8 cellular contexts compared by ENCODE assay signal in the genomic region with DNA sequence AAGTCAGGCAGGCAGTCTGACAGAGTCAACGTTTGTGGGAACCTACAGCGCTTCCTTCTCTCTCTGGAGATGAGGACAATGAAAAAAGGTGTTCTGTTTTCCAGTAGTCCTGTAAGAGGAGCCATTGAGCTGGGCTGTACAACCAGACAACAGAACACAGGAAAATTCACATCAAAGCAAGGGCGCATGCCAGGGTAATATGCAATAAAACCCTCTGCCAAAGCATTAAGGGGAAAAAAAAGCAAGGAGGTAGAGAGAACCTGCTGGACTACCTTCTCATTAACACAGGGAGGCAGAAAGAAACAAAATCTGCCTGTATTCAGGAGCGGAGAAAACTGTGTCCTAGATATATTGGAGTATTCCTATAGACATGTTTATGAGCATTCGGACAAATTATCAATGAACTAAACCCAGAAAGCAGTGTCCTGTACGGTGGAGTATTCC. TPM values are rescaled to one million over a fixed set of nuclear protein-coding genes. Genes with fewer than 3 reads are reported as not detected.
DNase-seq lines count a peak whose midpoint lies in the region; ATAC-seq and TF ChIP-seq lines count a peak whose summit lies in the region.

No MANE protein-coding gene starts in this region.

- ATAC-seq in HG03159 (IDR thresholded peaks at IDR 0.05; ENCODE audit: unreplicated experiment): no peak

- DNase-seq in CD4-positive, alpha-beta memory T cell: peak; percentile 41 to 57 (median 45)
- DNase-seq in H4 (ENCODE audit: low spot score): peak; percentile 84
- DNase-seq in NCI-H2227 (lab: John Stamatoyannopoulos, UW; ENCODE audit: unreplicated experiment): peak; percentile 74
- peak; percentile 34 for DNase-seq in activated CD4-positive, alpha-beta memory T cell treated with anti-CD3 and anti-CD28 coated beads, Interleukin-2, amount 10 ng/mL, durations not matched to agents 7 days and 5 days
- DNase-seq in foreskin melanocyte: peak; percentile 32
- DNase-seq in osteoblast (ENCODE audit: insufficient read length, low spot score, missing footprints): peak; percentile 80
- no peak for DNase-seq in ecto neural progenitor cell (ENCODE audit: low spot score)

- POLR2A ChIA-PET in CD4-positive, alpha-beta memory T cell (lab: Charles Lee; ENCODE audit: partially characterized antibody): interaction anchor here (0.6 to 2.6 kb wide), 5 partner anchors 24 to 218 kb away, joined by 3 to 36 read pairs (median 3); a partner anchor contains a TSS
- POLR2A ChIA-PET in activated CD4-positive, alpha-beta memory T cell treated with anti-CD3 and anti-CD28 coated beads, Interleukin-2, amount 10 ng/mL, durations not matched to agents 7 days and 5 days (lab: Charles Lee): interaction anchor here (1.0 kb wide), 2 partner anchors 69 to 71 kb away, joined by 3 to 5 read pairs; no protein-coding TSS in a partner anchor

- intact Hi-C loops in CD4-positive, alpha-beta memory T cell (cut with micrococcal nuclease): loop anchor here (1.0 to 5.0 kb wide), 5 partner anchors 25 to 578 kb away; no protein-coding TSS in a partner anchor

- H3K27ac Mint-ChIP-seq in CD4-positive, alpha-beta memory T cell: peak overlapping the region; percentile 71 to 98 (median 92)
- no peak overlapping the region for H3K27ac Mint-ChIP-seq in activated CD4-positive, alpha-beta memory T cell treated with anti-CD3 and anti-CD28 coated beads, Interleukin-2, amount 10 ng/mL, durations not matched to agents 7 days and 5 days

- no peak overlapping the region for H3K27ac ChIP-seq in CD4-positive, alpha-beta memory T cell (ENCODE audit: low read depth, low read length)
- peak overlapping the region; percentile 70 for H3K27ac ChIP-seq in osteoblast (ENCODE audit: low read depth, low read length)

- peak; percentile 84 for TF ChIP-seq CTCF in osteoblast (IDR thresholded peaks at IDR 0.05; ENCODE audit: extremely low read depth, low read depth, low read length)

- peaks cover 32% of the 10 kb centered on the region for H3K4me1 ChIP-seq in CD4-positive, alpha-beta memory T cell (ENCODE audit: insufficient read depth, low read length)
- H3K4me1 ChIP-seq in osteoblast (ENCODE audit: insufficient read depth, low read length): peaks cover 41% of the 10 kb centered on the region

- no peaks in the 10 kb centered on the region for H3K36me3 ChIP-seq in CD4-positive, alpha-beta memory T cell (ENCODE audit: insufficient read depth, low read length)
- peaks cover 12% of the 10 kb centered on the region for H3K36me3 ChIP-seq in osteoblast (ENCODE audit: insufficient read depth, low read length)

- peaks cover 60% of the 10 kb centered on the region for H3K79me2 ChIP-seq in osteoblast (ENCODE audit: insufficient read depth, low read length)

- H3K4me3 Mint-ChIP-seq in CD4-positive, alpha-beta memory T cell: peak overlapping the region; percentile 83 to 96 (median 92)
- H3K4me3 Mint-ChIP-seq in activated CD4-positive, alpha-beta memory T cell treated with anti-CD3 and anti-CD28 coated beads, Interleukin-2, amount 10 ng/mL, durations not matched to agents 7 days and 5 days: peak overlapping the region; percentile 87

- peaks cover 11% of the 10 kb centered on the region for H4K20me1 ChIP-seq in osteoblast (ENCODE audit: insufficient read depth, low read length)

- peaks cover 14 to 40% (median 31%) of the 10 kb centered on the region in 4 donors for H3K4me1 Mint-ChIP-seq in CD4-positive, alpha-beta memory T cell
- peaks cover 50% of the 10 kb centered on the region for H3K4me1 Mint-ChIP-seq in activated CD4-positive, alpha-beta memory T cell treated with anti-CD3 and anti-CD28 coated beads, Interleukin-2, amount 10 ng/mL, durations not matched to agents 7 days and 5 days

- H3K27me3 ChIP-seq in CD4-positive, alpha-beta memory T cell (ENCODE audit: insufficient read depth, low read length): no peaks in the 10 kb centered on the region
- no peaks in the 10 kb centered on the region for H3K27me3 ChIP-seq in osteoblast (ENCODE audit: insufficient read depth, low read length)

- CTCF ChIA-PET in CD4-positive, alpha-beta memory T cell (lab: Charles Lee; ENCODE audit: partially characterized antibody): interaction anchor here (0.9 to 9.0 kb wide), 9 partner anchors 16 to 97 kb away, joined by 3 to 97 read pairs (median 4); no protein-coding TSS in a partner anchor
- CTCF ChIA-PET in activated CD4-positive, alpha-beta memory T cell treated with anti-CD3 and anti-CD28 coated beads, Interleukin-2, amount 10 ng/mL, durations not matched to agents 7 days and 5 days (lab: Charles Lee): interaction anchor here (2.2 to 4.1 kb wide), 2 partner anchors 69 to 71 kb away, joined by 6 to 26 read pairs; no protein-coding TSS in a partner anchor

- H3K4me3 ChIP-seq in CD4-positive, alpha-beta memory T cell (ENCODE audit: low read length in 2 of 2): peak overlapping the region in 1 of 2 donors; percentile 1
- H3K4me3 ChIP-seq in osteoblast (ENCODE audit: insufficient read depth, low read length): peak overlapping the region; percentile 94

- H3K4me2 ChIP-seq in osteoblast (ENCODE audit: insufficient read depth, low read length): peak overlapping the region; percentile 80

- peaks cover 4 to 10% of the 10 kb centered on the region in 2 donors for H3K36me3 Mint-ChIP-seq in CD4-positive, alpha-beta memory T cell
- H3K36me3 Mint-ChIP-seq in activated CD4-positive, alpha-beta memory T cell treated with anti-CD3 and anti-CD28 coated beads, Interleukin-2, amount 10 ng/mL, durations not matched to agents 7 days and 5 days (ENCODE audit: low read depth): peaks cover 9% of the 10 kb centered on the region

- H3K9me3 Mint-ChIP-seq in CD4-positive, alpha-beta memory T cell: peaks cover 0 to 1% (median 0%) of the 10 kb centered on the region in 8 donors
- H3K9me3 Mint-ChIP-seq in activated CD4-positive, alpha-beta memory T cell treated with anti-CD3 and anti-CD28 coated beads, Interleukin-2, amount 10 ng/mL, durations not matched to agents 7 days and 5 days: no peaks in the 10 kb centered on the region

- no peaks in the 10 kb centered on the region for H3K27me3 Mint-ChIP-seq in CD4-positive, alpha-beta memory T cell
- no peaks in the 10 kb centered on the region for H3K27me3 Mint-ChIP-seq in activated CD4-positive, alpha-beta memory T cell treated with anti-CD3 and anti-CD28 coated beads, Interleukin-2, amount 10 ng/mL, durations not matched to agents 7 days and 5 days

- no peak overlapping the region for H2AFZ ChIP-seq in osteoblast (ENCODE audit: low read length)

- H3K9me3 ChIP-seq in CD4-positive, alpha-beta memory T cell (ENCODE audit: control insufficient read depth in 1 of 2, low read length in 2 of 2): no peaks in the 10 kb centered on the region
- no peaks in the 10 kb centered on the region for H3K9me3 ChIP-seq in osteoblast (ENCODE audit: low read depth, low read length)

RNA-seq across cellular contexts. Expression of a gene that starts 1.3 kb away (rescaled TPM):
- 10 to 100 TPM; 23.0 to 25.8 TPM for total RNA-seq in CD4-positive, alpha-beta memory T cell
- polyA plus RNA-seq in CD4-positive, alpha-beta memory T cell: 10 to 100 TPM; 15.4 to 17.2 TPM
- total RNA-seq in H4 (2014; rRNA removed; shearing (Covaris generic)): 11.6 and 15.7 TPM in 2 replicates
- 10 to 100 TPM; 15.9 to 18.8 TPM for total RNA-seq in activated CD4-positive, alpha-beta memory T cell treated with anti-CD3 and anti-CD28 coated beads, Interleukin-2, amount 10 ng/mL, durations not matched to agents 7 days and 5 days
- 22.4 and 25.6 TPM in 2 replicates for total RNA-seq in osteoblast
